Comparison of ENCODE assay signal across 7 cellular contexts in genomic region chr3:185824051-185824466, GRCh38. TPM values are rescaled to one million over a fixed set of nuclear protein-coding genes. Genes with fewer than 3 reads are reported as not detected.
DNase-seq lines count a peak whose midpoint lies in the region; ATAC-seq and TF ChIP-seq lines count a peak whose summit lies in the region.

No MANE protein-coding gene starts in this region.

- no peaks in the 10 kb centered on the region for H3K27me3 ChIP-seq in GM23248 (replicated peaks; ENCODE audit: insufficient read depth)

- peaks cover 77% of the 10 kb centered on the region for H3K79me2 ChIP-seq in GM23248 (ENCODE audit: insufficient read depth)

- CTCF ChIA-PET in RWPE1 (lab: Yijun Ruan, JAX), result interaction anchor here (0.5 kb wide), 1 partner anchor 163 kb away, joined by 3 read pairs; no protein-coding TSS in a partner anchor

- peaks cover 33% of the 10 kb centered on the region for H3F3A ChIP-seq in GM23248 (ENCODE audit: insufficient read depth)

- H3K36me3 ChIP-seq in GM23248 (ENCODE audit: low read depth), result no peaks in the 10 kb centered on the region

- in situ Hi-C loops in GM23248 (cut with MboI), result no loop called here

- H2AFZ ChIP-seq in GM23248, result 0 out of 2 replicates have a peak overlapping the region, but pooled peaks have one; percentile 39

- H3K27me3 Mint-ChIP-seq in effector memory CD8-positive, alpha-beta T cell, result peaks cover 75 to 84% of the 10 kb centered on the region in 2 donors

- H4K20me1 ChIP-seq in GM23248 (ENCODE audit: insufficient read depth), result no peaks in the 10 kb centered on the region; the same call in 1 of the 2 replicates

- peaks cover 26% of the 10 kb centered on the region for H3K4me1 ChIP-seq in GM23248 (ENCODE audit: insufficient read depth)

- POLR2A ChIA-PET in RWPE1 (lab: Yijun Ruan, JAX; ENCODE audit: low non-redundant PET), result interaction anchor here (0.6 kb wide), 1 partner anchor 673 kb away, joined by 3 read pairs; no protein-coding TSS in a partner anchor

- H3K9ac ChIP-seq in GM23248, result peak overlapping the region; percentile 98

- DNase-seq in GM23248 (peak; percentile 60), RWPE1 (ENCODE audit: low spot score) (no peak), myocyte (ENCODE audit: low read depth) (peak; percentile 46), NCI-H2081 treated with DMSO at 0.1 percent for 48 hours (lab: John Stamatoyannopoulos, UW) (no peak), NCI-H1694 treated with DMSO at 0.1 percent for 48 hours (lab: John Stamatoyannopoulos, UW) (no peak)
- DNase-seq in effector memory CD8-positive, alpha-beta T cell, result no peak

- peak overlapping the region; percentile 95 for H3K4me3 ChIP-seq in GM23248

- H3K9me2 ChIP-seq in GM23248 (ENCODE audit: insufficient read depth), result no peaks in the 10 kb centered on the region

- peak overlapping the region; percentile 82 to 85 for H3K4me3 Mint-ChIP-seq in effector memory CD8-positive, alpha-beta T cell

- no peaks in the 10 kb centered on the region for H3K9me3 Mint-ChIP-seq in effector memory CD8-positive, alpha-beta T cell

- WGBS in GM23248 (ENCODE audit: low coverage in 1 of 2, low lambda C conversion rate in 2 of 2, missing lambda C conversion rate in 2 of 2), 2 experiments, result 0 to 2% methylated on average over 2 to 24 of the region's 24 CpGs

- no peak for TF ChIP-seq CTCF in RWPE1 (conservative IDR thresholded peaks at IDR 0.05; ENCODE audit: low read depth)

- H3K36me3 Mint-ChIP-seq in effector memory CD8-positive, alpha-beta T cell (ENCODE audit: insufficient read depth), result no peaks in the 10 kb centered on the region

- H3K4me1 Mint-ChIP-seq in effector memory CD8-positive, alpha-beta T cell (ENCODE audit: low read depth in 2 of 2), result peaks cover 9 to 14% of the 10 kb centered on the region in 2 donors

- H3K27ac ChIP-seq in GM23248 (peak overlapping the region; percentile 86), RWPE1 (peak overlapping the region; percentile 95)

- no peak for ATAC-seq in effector memory CD8-positive, alpha-beta T cell (replicated peaks)
- ATAC-seq in GM18858 (IDR thresholded peaks at IDR 0.05; ENCODE audit: unreplicated experiment), result no peak

- H3K27ac Mint-ChIP-seq in effector memory CD8-positive, alpha-beta T cell, result peak overlapping the region in 1 of 2 donors; percentile 32

- peak overlapping the region; percentile 93 for H3K4me2 ChIP-seq in GM23248 (ENCODE audit: unreplicated experiment)

- no peaks in the 10 kb centered on the region for H3K9me3 ChIP-seq in GM23248 (ENCODE audit: low read depth)

RNA-seq across cellular contexts. Expression of gene IGF2BP2, which starts 0.8 kb away (rescaled TPM):
- total RNA-seq in GM23248 (2014; rRNA removed; shearing (Covaris generic)), result 60.6 and 86.0 TPM in 2 replicates
- 62.5 and 64.2 TPM in 2 replicates for polyA plus RNA-seq in GM23248 (2016; fragmentation: Nextera tagmentation; extraction: Ambion mirVana)
- 48.5 and 56.2 TPM in 2 replicates for total RNA-seq in myocyte
- 31.4 TPM for polyA plus RNA-seq in myocyte (2012)

Comparison
In these comparisons a context has a peak if more than half of its experiments do, and no peak if none do; other contexts are left out.
1. DNase-seq: peak in GM23248 (single experiment) and myocyte (single experiment); none in RWPE1 (single experiment), effector memory CD8-positive, alpha-beta T cell (0 of 3), NCI-H2081 treated with DMSO at 0.1 percent for 48 hours (single experiment) and NCI-H1694 treated with DMSO at 0.1 percent for 48 hours (single experiment).